In the genomic region with DNA sequence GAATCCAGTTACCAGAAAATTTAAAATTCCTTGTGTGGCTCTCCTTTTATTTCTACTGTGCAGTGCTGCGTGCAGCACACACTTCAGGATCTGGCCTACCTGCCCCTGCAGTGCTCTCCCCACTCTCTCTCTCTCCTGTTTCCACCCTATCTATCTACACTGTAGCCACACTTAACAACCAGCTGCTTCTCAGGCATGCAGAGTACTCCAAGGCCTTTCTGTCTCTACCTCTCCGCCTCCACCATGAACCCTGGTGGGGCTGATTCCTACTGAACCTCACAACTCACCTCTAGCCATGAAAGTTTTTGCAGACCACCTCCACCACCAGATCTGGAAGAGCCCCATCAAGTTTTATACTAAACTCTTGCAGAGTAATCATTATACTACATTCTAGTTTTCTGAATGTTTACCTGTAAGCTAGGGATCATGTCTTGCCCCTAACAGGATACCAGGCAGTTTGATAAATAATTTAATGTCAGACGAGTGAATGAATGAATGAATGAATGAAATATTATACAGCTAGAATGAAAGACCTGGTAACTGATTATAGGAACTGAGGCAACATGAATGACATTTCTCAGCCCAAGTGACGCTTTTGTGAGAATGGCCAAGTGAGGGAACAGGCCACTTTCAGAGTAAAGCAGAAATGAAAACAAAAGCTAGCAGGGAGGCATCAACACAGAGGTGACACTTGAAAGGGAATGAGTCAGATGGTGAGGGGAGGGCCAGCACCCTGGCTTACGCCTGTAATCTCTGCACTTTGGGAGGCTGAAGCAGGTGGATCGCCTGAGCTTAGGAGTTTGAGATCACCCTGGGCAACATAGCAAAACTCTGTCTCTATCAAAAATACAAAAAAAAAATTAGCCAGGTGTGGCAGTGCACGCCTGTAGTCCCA, we compare ENCODE assay signal across 8 cellular contexts.
DNase-seq lines count a peak whose midpoint lies in the region; ATAC-seq and TF ChIP-seq lines count a peak whose summit lies in the region.

No MANE protein-coding gene starts in this region.

- H3K27me3 Mint-ChIP-seq in activated T-cell treated with anti-CD3 and anti-CD28 coated beads, Interleukin-2, amount 50 U/mL, for 4 hours (ENCODE audit: low read depth) = no peaks in the 10 kb centered on the region
- no peaks in the 10 kb centered on the region for H3K27me3 Mint-ChIP-seq in stimulated activated memory B cell treated with anti-CD40 and anti-IgM and Interleukin-4, amounts not matched to agents 10 μg/mL and 1 μg/mL and 100 μg/mL, for 72 hours

- peak overlapping the region; percentile 78 for H3K27ac Mint-ChIP-seq in stimulated activated memory B cell treated with anti-CD40 and anti-IgM and Interleukin-4, amounts not matched to agents 10 μg/mL and 1 μg/mL and 100 μg/mL, for 72 hours

- no peaks in the 10 kb centered on the region for H3K4me1 ChIP-seq in BE2C

- ATAC-seq in HG03039 (IDR thresholded peaks at IDR 0.05; ENCODE audit: unreplicated experiment) = peak; percentile 82
- ATAC-seq in activated T-cell treated with anti-CD3 and anti-CD28 coated beads, Interleukin-2, amount 50 U/mL, for 4 hours = peak; percentile 98 to 99
- ATAC-seq in stimulated activated memory B cell treated with anti-CD40 and anti-IgM and Interleukin-4, amounts not matched to agents 10 μg/mL and 1 μg/mL and 100 μg/mL, for 72 hours = peak; percentile 97

- H3K36me3 ChIP-seq in BE2C = no peaks in the 10 kb centered on the region

- peak; percentile 32 for DNase-seq in activated T-cell treated with anti-CD3 and anti-CD28 coated beads for 24 hours (ENCODE audit: low read depth)
- DNase-seq in activated T-cell treated with anti-CD3 and anti-CD28 coated beads for 4 hours = no peak
- peak; percentile 25 for DNase-seq in activated T-cell treated with anti-CD3 and anti-CD28 coated beads, Interleukin-2, amount 50 U/mL, for 4 hours
- no peak for DNase-seq in UCSD-AML1 (lab: John Stamatoyannopoulos, UW; ENCODE audit: unreplicated experiment)
- no peak for DNase-seq in BE2C
- no peak for DNase-seq in HUDEP-2 (lab: John Stamatoyannopoulos, UW; ENCODE audit: unreplicated experiment in 76 of 76)

- no peaks in the 10 kb centered on the region for H3K27me3 ChIP-seq in BE2C

- H3K36me3 Mint-ChIP-seq in activated T-cell treated with anti-CD3 and anti-CD28 coated beads, Interleukin-2, amount 50 U/mL, for 4 hours (ENCODE audit: insufficient read depth) = peaks cover 50% of the 10 kb centered on the region
- H3K36me3 Mint-ChIP-seq in stimulated activated memory B cell treated with anti-CD40 and anti-IgM and Interleukin-4, amounts not matched to agents 10 μg/mL and 1 μg/mL and 100 μg/mL, for 72 hours = peaks cover 45% of the 10 kb centered on the region

- peaks cover 14% of the 10 kb centered on the region for H3K9me3 Mint-ChIP-seq in activated T-cell treated with anti-CD3 and anti-CD28 coated beads, Interleukin-2, amount 50 U/mL, for 4 hours
- peaks cover 8% of the 10 kb centered on the region for H3K9me3 Mint-ChIP-seq in stimulated activated memory B cell treated with anti-CD40 and anti-IgM and Interleukin-4, amounts not matched to agents 10 μg/mL and 1 μg/mL and 100 μg/mL, for 72 hours

- TF ChIP-seq CTCF in BE2C (IDR thresholded peaks at IDR 0.05; ENCODE audit: low read depth, low read length) = no peak

- H3K4me3 ChIP-seq in BE2C (ENCODE audit: low read depth, low read length) = no peak overlapping the region

- peaks cover 64% of the 10 kb centered on the region for H3K4me1 Mint-ChIP-seq in activated T-cell treated with anti-CD3 and anti-CD28 coated beads, Interleukin-2, amount 50 U/mL, for 4 hours (ENCODE audit: low read depth)
- peaks cover 60% of the 10 kb centered on the region for H3K4me1 Mint-ChIP-seq in stimulated activated memory B cell treated with anti-CD40 and anti-IgM and Interleukin-4, amounts not matched to agents 10 μg/mL and 1 μg/mL and 100 μg/mL, for 72 hours

- no peak overlapping the region for H3K4me3 Mint-ChIP-seq in activated T-cell treated with anti-CD3 and anti-CD28 coated beads, Interleukin-2, amount 50 U/mL, for 4 hours
- no peak overlapping the region for H3K4me3 Mint-ChIP-seq in stimulated activated memory B cell treated with anti-CD40 and anti-IgM and Interleukin-4, amounts not matched to agents 10 μg/mL and 1 μg/mL and 100 μg/mL, for 72 hours

- H3K9me3 ChIP-seq in BE2C = no peaks in the 10 kb centered on the region

Comparison
In these comparisons a context has a peak if more than half of its experiments do, and no peak if none do; other contexts are left out.
1. DNase-seq: peak in activated T-cell treated with anti-CD3 and anti-CD28 coated beads for 24 hours (single experiment) and activated T-cell treated with anti-CD3 and anti-CD28 coated beads, Interleukin-2, amount 50 U/mL, for 4 hours (single experiment); none in activated T-cell treated with anti-CD3 and anti-CD28 coated beads for 4 hours (single experiment), UCSD-AML1 (single experiment), BE2C (single experiment) and HUDEP-2 (0 of 76).
2. Peak in every context shown above with its lines, with median percentiles within 50 percentile points of each other: ATAC-seq.